In the genomic region with DNA sequence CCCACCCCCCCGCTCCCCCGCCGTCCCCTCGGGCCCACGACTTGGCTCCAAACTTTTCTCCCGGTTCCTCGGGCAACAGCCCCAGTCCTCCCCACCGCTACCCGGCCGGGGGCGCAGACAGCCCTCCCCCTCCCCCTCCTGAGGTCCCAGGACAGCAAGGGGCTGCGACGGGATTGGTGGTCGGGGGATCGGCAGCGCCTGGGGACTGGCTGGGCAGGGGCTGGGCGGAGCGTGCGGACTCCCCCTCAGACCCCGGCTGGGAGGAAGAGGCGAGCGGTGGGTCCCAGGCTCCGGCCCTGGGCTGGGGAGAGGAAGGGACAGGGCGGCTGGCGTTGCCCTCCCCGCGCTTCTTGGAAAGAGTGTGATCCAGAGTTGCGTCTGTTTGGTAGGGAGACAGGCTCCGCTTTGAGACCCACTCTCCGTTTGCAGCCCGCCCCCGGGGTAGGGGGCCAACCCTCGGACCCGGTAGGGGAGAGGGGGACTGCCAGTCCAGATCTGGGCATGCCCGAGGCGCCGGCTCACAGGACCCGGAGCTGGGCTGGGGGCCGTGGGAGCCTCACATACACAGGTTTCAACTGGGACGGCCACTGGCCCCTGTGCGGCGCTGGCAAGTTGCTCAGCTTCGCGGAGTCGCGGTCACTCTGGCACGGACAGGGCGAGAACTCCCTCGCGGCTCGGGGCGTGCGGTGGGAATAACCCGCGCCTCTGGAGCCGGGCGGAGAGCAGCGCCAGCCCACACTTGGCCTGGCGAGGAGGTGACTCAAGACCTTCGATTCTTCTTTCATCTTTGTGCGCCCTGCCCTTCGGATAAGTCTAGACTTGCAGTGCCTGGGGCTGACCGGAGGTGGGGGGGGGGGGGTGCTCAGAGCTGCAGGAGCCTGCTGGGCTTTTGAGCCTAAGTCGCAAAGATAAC, we compare ENCODE assay signal across 8 cellular contexts. TPM values are rescaled to one million over a fixed set of nuclear protein-coding genes. Genes with fewer than 3 reads are reported as not detected.
DNase-seq lines count a peak whose midpoint lies in the region; ATAC-seq and TF ChIP-seq lines count a peak whose summit lies in the region.

No MANE protein-coding gene starts in this region.

- no peak for ATAC-seq in stimulated activated naive CD8-positive, alpha-beta T cell treated with anti-CD3 and anti-CD28 coated beads, Interleukin-15, Interleukin-2, amounts not matched to agents 100 U/mL and 50 U/mL, for 24 hours

- H3K4me3 ChIP-seq in fibroblast of the aortic adventitia (ENCODE audit: low read depth, low read length), result peak overlapping the region; percentile 97

- peaks cover 18% of the 10 kb centered on the region for H3K4me1 Mint-ChIP-seq in stimulated activated naive CD8-positive, alpha-beta T cell treated with anti-CD3 and anti-CD28 coated beads, Interleukin-15, Interleukin-2, amounts not matched to agents 100 ng/mL and 50 ng/mL, for 24 hours (ENCODE audit: low read depth)
- H3K4me1 Mint-ChIP-seq in osteocyte (ENCODE audit: unreplicated experiment), result peaks cover 75% of the 10 kb centered on the region

- no peaks in the 10 kb centered on the region for H3K36me3 Mint-ChIP-seq in stimulated activated naive CD8-positive, alpha-beta T cell treated with anti-CD3 and anti-CD28 coated beads, Interleukin-15, Interleukin-2, amounts not matched to agents 100 ng/mL and 50 ng/mL, for 24 hours (ENCODE audit: low read depth)
- H3K36me3 Mint-ChIP-seq in osteocyte (ENCODE audit: unreplicated experiment), result no peaks in the 10 kb centered on the region

- no peaks in the 10 kb centered on the region for H3K9me3 Mint-ChIP-seq in stimulated activated naive CD8-positive, alpha-beta T cell treated with anti-CD3 and anti-CD28 coated beads, Interleukin-15, Interleukin-2, amounts not matched to agents 100 ng/mL and 50 ng/mL, for 24 hours
- no peaks in the 10 kb centered on the region for H3K9me3 Mint-ChIP-seq in osteocyte (ENCODE audit: unreplicated experiment)

- no peak overlapping the region for H3K27ac Mint-ChIP-seq in stimulated activated naive CD8-positive, alpha-beta T cell treated with anti-CD3 and anti-CD28 coated beads, Interleukin-15, Interleukin-2, amounts not matched to agents 100 ng/mL and 50 ng/mL, for 24 hours
- peak overlapping the region; percentile 83 for H3K27ac Mint-ChIP-seq in osteocyte (ENCODE audit: unreplicated experiment)

- TF ChIP-seq CTCF in fibroblast of the aortic adventitia (IDR thresholded peaks at IDR 0.05; ENCODE audit: insufficient read depth, low read length) (no peak), osteocyte (IDR thresholded peaks at IDR 0.05) (no peak)

- H3K27me3 Mint-ChIP-seq in stimulated activated naive CD8-positive, alpha-beta T cell treated with anti-CD3 and anti-CD28 coated beads, Interleukin-15, Interleukin-2, amounts not matched to agents 100 ng/mL and 50 ng/mL, for 24 hours, result peaks cover 43% of the 10 kb centered on the region
- H3K27me3 Mint-ChIP-seq in osteocyte (ENCODE audit: unreplicated experiment), result no peaks in the 10 kb centered on the region

- H3K4me3 Mint-ChIP-seq in stimulated activated naive CD8-positive, alpha-beta T cell treated with anti-CD3 and anti-CD28 coated beads, Interleukin-15, Interleukin-2, amounts not matched to agents 100 ng/mL and 50 ng/mL, for 24 hours, result peak overlapping the region; percentile 54
- H3K4me3 Mint-ChIP-seq in osteocyte (ENCODE audit: unreplicated experiment), result peak overlapping the region; percentile 80

- DNase-seq in stimulated activated naive CD8-positive, alpha-beta T cell treated with anti-CD3 and anti-CD28 coated beads, Interleukin-15, Interleukin-2, amounts not matched to agents 100 U/mL and 50 U/mL, for 24 hours, result no peak
- DNase-seq in T1000 (lab: John Stamatoyannopoulos, UW) (peak; percentile 66), fibroblast of the aortic adventitia (ENCODE audit: low read depth) (peak; percentile 77), osteocyte (ENCODE audit: extremely low spot score, unreplicated experiment) (peak; percentile 92), SIG-M5 (lab: John Stamatoyannopoulos, UW) (no peak), COLO668 (lab: John Stamatoyannopoulos, UW; ENCODE audit: unreplicated experiment) (no peak), globus pallidus (ENCODE audit: low spot score) (no peak)

RNA-seq across cellular contexts. Expression of gene TSKU, which starts 1.0 kb away (rescaled TPM):
- 5.6 and 24.6 TPM in 2 replicates for total RNA-seq in fibroblast of the aortic adventitia (ENCODE audit: low replicate concordance)
- total RNA-seq in osteocyte, result 84.0 and 84.1 TPM in 2 replicates

Comparison
In these comparisons a context has a peak if more than half of its experiments do, and no peak if none do; other contexts are left out.
1. DNase-seq: peak in T1000 (single experiment), fibroblast of the aortic adventitia (single experiment) and osteocyte (single experiment); none in stimulated activated naive CD8-positive, alpha-beta T cell treated with anti-CD3 and anti-CD28 coated beads, Interleukin-15, Interleukin-2, amounts not matched to agents 100 U/mL and 50 U/mL, for 24 hours (single experiment), SIG-M5 (single experiment), COLO668 (single experiment) and globus pallidus (single experiment).